ENCODE assay signal across 11 cellular contexts in genomic region chr14:81178063-81178462, GRCh38. TPM values are rescaled to one million over a fixed set of nuclear protein-coding genes. Genes with fewer than 3 reads are reported as not detected.
DNase-seq lines count a peak whose midpoint lies in the region; ATAC-seq lines count a peak whose summit lies in the region.
"Had no signal": no experiment of that assay in that cellular context is flagged by ENCODE, and none has a peak within 500 bp of the region (broad histone marks: within the 10 kb centered on the region; RNA-seq: fewer than 3 reads in every experiment).

No MANE protein-coding gene starts in this region.

- peak; percentile 35 for DNase-seq in CD1c-positive myeloid dendritic cell (ENCODE audit: extremely low spot score)
- DNase-seq in NAMALWA (ENCODE audit: low spot score), result no peak
- no peak for DNase-seq in AG20443 (ENCODE audit: low spot score)
- no peak for DNase-seq in cortex of kidney (lab: John Stamatoyannopoulos, UW)
- no peak for DNase-seq in G401 (ENCODE audit: low spot score)
- DNase-seq: NCI-H345; stimulated activated CD4-positive, alpha-beta T cell treated with anti-CD3 and anti-CD28 coated beads, Interleukin-12 subunit alpha, Interleukin-12 subunit beta, amount 100 ng/mL, for 4 hours had no signal

- H3K36me3 ChIP-seq in endocrine pancreas (ENCODE audit: control insufficient read depth, insufficient read depth, low read length), result no peaks in the 10 kb centered on the region

- no peak overlapping the region for H3K9ac ChIP-seq in endocrine pancreas (ENCODE audit: control insufficient read depth, insufficient read depth, low read length)

- H3K4me3 ChIP-seq in endocrine pancreas (ENCODE audit: control insufficient read depth, insufficient read depth, low read length), result peak overlapping the region; percentile 92

- no peaks in the 10 kb centered on the region for H3K27me3 ChIP-seq in endocrine pancreas (ENCODE audit: control insufficient read depth, insufficient read depth, low read length)

- H3K4me1 ChIP-seq in endocrine pancreas (ENCODE audit: control insufficient read depth, insufficient read depth, low read length), result peaks cover 25% of the 10 kb centered on the region

- ATAC-seq in GM21381 (IDR thresholded peaks at IDR 0.05; ENCODE audit: unreplicated experiment) (peak; percentile 35), HG03432 (IDR thresholded peaks at IDR 0.05; ENCODE audit: unreplicated experiment) (peak; percentile 65)
- ATAC-seq: activated naive CD4-positive, alpha-beta T cell treated with anti-CD3 and anti-CD28 coated beads, Interleukin-2, amount 50 U/mL, for 72 hours had no signal

- H3K9me3 ChIP-seq in endocrine pancreas (ENCODE audit: control insufficient read depth, low read length), result no peaks in the 10 kb centered on the region

- in situ Hi-C loops in G401 (cut with HindIII; ENCODE audit: low sequenced_read_pairs), result no loop called here

RNA-seq across cellular contexts. Expression of gene GTF2A1, which starts 42.7 kb away (rescaled TPM):
- total RNA-seq in G401 (2014; rRNA removed; shearing (Covaris generic)), result 20.8 and 31.3 TPM in 2 replicates
